ENCODE assay signal across 30 cellular contexts in the genomic region with DNA sequence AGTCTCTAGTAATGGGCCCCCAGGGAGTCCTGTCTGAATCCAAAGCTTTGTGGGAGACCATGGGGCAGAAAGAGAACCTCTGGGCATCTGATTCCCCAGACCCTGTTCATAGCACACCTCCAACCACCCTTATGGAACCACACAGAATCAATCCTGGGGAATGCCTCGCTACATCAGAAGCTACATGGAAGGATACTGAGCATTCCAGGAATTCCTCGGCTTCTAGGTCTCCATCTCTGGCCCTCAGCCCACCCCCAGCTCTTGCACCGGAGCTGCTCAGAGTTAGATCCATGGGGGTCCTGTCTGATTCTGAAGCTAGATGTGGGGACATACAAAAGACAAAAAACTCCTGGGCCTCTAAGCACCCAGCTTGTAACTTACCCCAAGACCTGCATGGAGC.
"Had no signal": no experiment of that assay in that cellular context is flagged by ENCODE, and none has a peak within 500 bp of the region (broad histone marks: within the 10 kb centered on the region; RNA-seq: fewer than 3 reads in every experiment).

No MANE protein-coding gene starts in this region.

- FAIRE-seq: bronchial epithelial cell, colon, endometrium, keratinocyte had no signal

- H3K27me3 ChIP-seq: esophagus squamous epithelium, heart right ventricle, right atrium auricular region, spleen, tibial nerve had no signal

- ATAC-seq: heart right ventricle, left cardiac atrium, left ventricle myocardium superior, T-helper 17 cell had no signal

- H3K9me3 ChIP-seq: esophagus squamous epithelium, heart right ventricle, right atrium auricular region, spleen, tibial nerve had no signal

- H3K79me2 ChIP-seq: parathyroid adenoma had no signal

- H3K4me1 ChIP-seq: parathyroid adenoma, right atrium auricular region, spleen had no signal

- H3K27ac ChIP-seq: esophagus squamous epithelium, heart right ventricle, parathyroid adenoma, right atrium auricular region, spleen, tibial nerve, WERI-Rb-1 had no signal

- DNase-seq: activated CD4-positive, alpha-beta memory T cell treated with anti-CD3 and anti-CD28 coated beads for 36 hours; activated CD4-positive, alpha-beta T cell treated with anti-CD3 and anti-CD28 coated beads, Interleukin-2, amount 10 ng/mL, durations not matched to agents 24 days and 14 days; activated CD4-positive, CD25-positive, alpha-beta regulatory T cell treated with anti-CD3 and anti-CD28 coated beads, Interleukin-2, amount 50 U/mL, for 72 hours; activated CD8-positive, alpha-beta memory T cell treated with anti-CD3 and anti-CD28 coated beads, Interleukin-2, amount 50 U/mL, for 4 hours; activated gamma-delta T cell; activated naive CD4-positive, alpha-beta T cell treated with anti-CD3 and anti-CD28 coated beads, Interleukin-2, amount 10 ng/mL, durations not matched to agents 7 days and 5 days; activated T-cell treated with anti-CD3 and anti-CD28 coated beads, Interleukin-2, amount 50 U/mL, for 24 hours; amygdala; dermis blood vessel endothelial cell; effector CD4-positive, alpha-beta T cell; esophagus squamous epithelium; foreskin melanocyte; heart right ventricle; left cardiac atrium; left ventricle myocardium superior; naive B cell; nephron progenitor cell; spleen; stimulated activated naive CD4-positive, alpha-beta T cell treated with Interleukin-2 at 50 U/mL for 16 hours; T-helper 17 cell; T1000; WERI-Rb-1 had no signal

- H3K9ac ChIP-seq: parathyroid adenoma had no signal

- H3K4me3 Mint-ChIP-seq: activated CD4-positive, alpha-beta memory T cell treated with anti-CD3 and anti-CD28 coated beads for 36 hours; activated CD4-positive, alpha-beta T cell treated with anti-CD3 and anti-CD28 coated beads, Interleukin-2, amount 10 ng/mL, durations not matched to agents 24 days and 14 days; activated naive CD4-positive, alpha-beta T cell treated with anti-CD3 and anti-CD28 coated beads, Interleukin-2, amount 10 ng/mL, durations not matched to agents 7 days and 5 days; activated T-cell treated with anti-CD3 and anti-CD28 coated beads, Interleukin-2, amount 50 U/mL, for 24 hours; mesothelial cell of epicardium; nephron progenitor cell had no signal

- H3K27me3 Mint-ChIP-seq: activated CD4-positive, alpha-beta memory T cell treated with anti-CD3 and anti-CD28 coated beads for 36 hours; activated CD4-positive, alpha-beta T cell treated with anti-CD3 and anti-CD28 coated beads, Interleukin-2, amount 10 ng/mL, durations not matched to agents 24 days and 14 days; activated naive CD4-positive, alpha-beta T cell treated with anti-CD3 and anti-CD28 coated beads, Interleukin-2, amount 10 ng/mL, durations not matched to agents 7 days and 5 days; activated T-cell treated with anti-CD3 and anti-CD28 coated beads, Interleukin-2, amount 50 U/mL, for 24 hours; naive B cell; T-helper 17 cell had no signal

- H2AFZ ChIP-seq: parathyroid adenoma had no signal

- H3K4me3 ChIP-seq: esophagus squamous epithelium, heart right ventricle, right atrium auricular region, spleen, tibial nerve had no signal

- H3K4me1 Mint-ChIP-seq: activated CD4-positive, alpha-beta T cell treated with anti-CD3 and anti-CD28 coated beads, Interleukin-2, amount 10 ng/mL, durations not matched to agents 24 days and 14 days; activated naive CD4-positive, alpha-beta T cell treated with anti-CD3 and anti-CD28 coated beads, Interleukin-2, amount 10 ng/mL, durations not matched to agents 7 days and 5 days; mesothelial cell of epicardium; nephron progenitor cell had no signal

- H3K9me3 Mint-ChIP-seq: activated CD4-positive, alpha-beta memory T cell treated with anti-CD3 and anti-CD28 coated beads for 36 hours; activated CD4-positive, alpha-beta T cell treated with anti-CD3 and anti-CD28 coated beads, Interleukin-2, amount 10 ng/mL, durations not matched to agents 24 days and 14 days; activated naive CD4-positive, alpha-beta T cell treated with anti-CD3 and anti-CD28 coated beads, Interleukin-2, amount 10 ng/mL, durations not matched to agents 7 days and 5 days; activated T-cell treated with anti-CD3 and anti-CD28 coated beads, Interleukin-2, amount 50 U/mL, for 24 hours; mesothelial cell of epicardium; nephron progenitor cell had no signal

- H3K27ac Mint-ChIP-seq: activated CD4-positive, alpha-beta memory T cell treated with anti-CD3 and anti-CD28 coated beads for 36 hours; activated CD4-positive, alpha-beta T cell treated with anti-CD3 and anti-CD28 coated beads, Interleukin-2, amount 10 ng/mL, durations not matched to agents 24 days and 14 days; mesothelial cell of epicardium; nephron progenitor cell; T-helper 17 cell had no signal
